12 cellular contexts compared by ENCODE assay signal in the genomic region with DNA sequence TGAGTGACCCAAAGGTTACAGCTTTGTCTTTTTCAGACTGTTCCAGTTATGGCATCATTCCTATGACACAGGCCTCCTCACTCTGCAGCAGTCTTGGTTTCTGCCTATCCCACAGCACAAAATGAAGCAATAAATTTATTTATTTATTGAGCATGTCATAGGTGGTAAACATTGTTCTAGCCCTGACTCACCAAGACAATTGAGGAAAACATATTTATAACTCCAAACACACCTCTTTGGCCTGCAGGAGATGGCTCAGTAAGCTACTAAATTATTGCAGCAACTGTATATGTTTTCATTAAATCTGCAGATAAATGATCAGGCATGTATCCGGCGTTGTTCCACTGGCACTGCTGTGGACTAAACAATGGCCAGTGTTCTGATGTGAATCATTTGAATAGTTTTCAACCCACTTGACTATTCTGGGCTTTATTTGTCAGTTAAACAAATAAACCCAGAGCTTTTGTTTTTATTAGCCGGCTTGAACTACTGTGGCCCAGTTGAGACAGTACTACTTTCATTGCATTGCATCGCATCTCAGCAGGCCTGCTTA.
DNase-seq lines count a peak whose midpoint lies in the region; TF ChIP-seq lines count a peak whose summit lies in the region.
"Had no signal": no experiment of that assay in that cellular context is flagged by ENCODE, and none has a peak within 500 bp of the region (broad histone marks: within the 10 kb centered on the region; RNA-seq: fewer than 3 reads in every experiment).

No MANE protein-coding gene starts in this region.

- no peak for TF ChIP-seq POLR2A in thyroid gland (IDR thresholded peaks at IDR 0.05)

- DNase-seq in DMS53 (lab: John Stamatoyannopoulos, UW) (peak; percentile 48), DMS53 treated with DMSO at 0.1 percent for 48 hours (lab: John Stamatoyannopoulos, UW; ENCODE audit: unreplicated experiment) (no peak), SW480 (ENCODE audit: low spot score) (peak; percentile 45), fibroblast of villous mesenchyme (ENCODE audit: low read depth) (peak; percentile 42), thyroid gland (peak; percentile 35 to 38), NCI-H1105 treated with DMSO at 0.1 percent for 48 hours (lab: John Stamatoyannopoulos, UW) (no peak), KBM-7 (no peak), NCI-H128 (lab: John Stamatoyannopoulos, UW; ENCODE audit: unreplicated experiment) (no peak)
- DNase-seq: activated T-cell treated with anti-CD3 and anti-CD28 coated beads, Interleukin-2, amount 50 U/mL, for 1 hour; colonic mucosa; natural killer cell; stimulated activated naive CD8-positive, alpha-beta T cell treated with anti-CD3 and anti-CD28 coated beads, Interleukin-15, amount 100 ng/mL, for 72 hours had no signal

- H3K9me3 ChIP-seq in thyroid gland, result no peaks in the 10 kb centered on the region
- H3K9me3 ChIP-seq: colonic mucosa had no signal

- H3K27ac ChIP-seq in thyroid gland, result no peak overlapping the region
- H3K27ac ChIP-seq: colonic mucosa had no signal

- WGBS in thyroid gland, 2 donors, result 26 to 28% methylated on average over 4 of the region's 4 CpGs

- intact Hi-C loops in thyroid gland (cut with DNase I), result no loop called here

- TF ChIP-seq CTCF in fibroblast of villous mesenchyme (IDR thresholded peaks at IDR 0.05; ENCODE audit: insufficient read depth, low read depth, low read length) (no peak), thyroid gland (IDR thresholded peaks at IDR 0.05) (no peak)

- no peaks in the 10 kb centered on the region for H3K36me3 ChIP-seq in thyroid gland
- H3K36me3 ChIP-seq: colonic mucosa had no signal

- H3K4me3 ChIP-seq in fibroblast of villous mesenchyme (ENCODE audit: low read depth, low read length) (no peak overlapping the region), thyroid gland (replicated peaks in 1 of 3) (no peak overlapping the region)
- H3K4me3 ChIP-seq: colonic mucosa had no signal

- H3K27me3 ChIP-seq in thyroid gland, result no peaks in the 10 kb centered on the region
- H3K27me3 ChIP-seq: colonic mucosa had no signal

- H3K4me1 ChIP-seq in thyroid gland, result peaks cover 6 to 12% of the 10 kb centered on the region in 2 donors
- H3K4me1 ChIP-seq: colonic mucosa had no signal

- in situ Hi-C loops in KBM-7 (cut with MboI; ENCODE audit: low pct_unique_long_range_greater_than_20kb, low sequenced_read_pairs), result no loop called here

Comparison
In these comparisons a context has a peak if more than half of its experiments do, and no peak if none do; other contexts are left out.
1. DNase-seq: peak in DMS53 (single experiment), SW480 (single experiment), fibroblast of villous mesenchyme (single experiment) and thyroid gland (2 of 2); none in DMS53 treated with DMSO at 0.1 percent for 48 hours (single experiment), NCI-H1105 treated with DMSO at 0.1 percent for 48 hours (single experiment), KBM-7 (single experiment) and NCI-H128 (single experiment).